11 cellular contexts compared by ENCODE assay signal in the genomic region with DNA sequence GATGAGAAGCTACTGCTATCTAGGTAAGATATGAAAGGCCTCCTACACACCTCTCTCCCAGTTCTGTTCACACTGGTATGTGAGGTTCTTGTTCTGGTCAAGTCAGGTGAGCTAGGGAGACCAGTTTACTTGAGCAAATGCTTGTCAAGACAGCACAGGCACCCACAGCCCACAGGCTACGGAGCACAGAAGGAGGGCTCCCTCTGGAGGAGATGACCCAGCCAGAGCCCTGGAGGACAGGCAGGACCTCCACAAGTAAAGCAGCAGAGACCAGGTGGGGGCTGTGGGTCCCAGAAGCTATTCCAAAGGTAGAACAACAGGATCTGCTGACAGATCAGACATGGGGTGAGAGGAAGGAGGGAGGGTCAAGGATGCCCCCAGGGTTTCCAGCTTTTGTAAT. TPM values are rescaled to one million over a fixed set of nuclear protein-coding genes. Genes with fewer than 3 reads are reported as not detected.
A peak's percentile ranks its signal among the peaks of the same experiment; 100 is the strongest.
DNase-seq lines count a peak whose midpoint lies in the region; ATAC-seq, FAIRE-seq and TF ChIP-seq lines count a peak whose summit lies in the region.
"Had no signal": no experiment of that assay in that cellular context is flagged by ENCODE, and none has a peak within 500 bp of the region (broad histone marks: within the 10 kb centered on the region; RNA-seq: fewer than 3 reads in every experiment).

No MANE protein-coding gene starts in this region.

- H3K4me1 ChIP-seq in HepG2 (ENCODE audit: insufficient read depth, low read length): peaks cover 44% of the 10 kb centered on the region

- CTCF ChIA-PET in Calu3 (lab: Charles Lee) (interaction anchor here (0.7 to 3.9 kb wide), 10 partner anchors 11 to 275 kb away, joined by 3 to 85 read pairs (median 4); partner anchors contain the start of gene EDEM2), HepG2 (lab: Yijun Ruan, JAX; ENCODE audit: low intra/inter-chr PET ratio, low total read pairs) (interaction anchor here (1.0 to 1.6 kb wide), 2 partner anchors 119 to 168 kb away, joined by 3 to 6 read pairs; no protein-coding TSS in a partner anchor)

- H3K4me2 ChIP-seq in HepG2 (ENCODE audit: low read depth, low read length): no peak overlapping the region

- H3K4me3 ChIP-seq in astrocyte of the cerebellum (ENCODE audit: low read depth, low read length) (no peak overlapping the region), HepG2 (replicated peaks in 1 of 3; ENCODE audit: insufficient read depth in 1 of 3, low read depth in 2 of 3, low read length in 3 of 3) (no peak overlapping the region)

- H3K36me3 ChIP-seq in HepG2 (replicated peaks in 1 of 2; ENCODE audit: control insufficient read depth in 1 of 2, insufficient read depth in 2 of 2, low read length in 2 of 2): no peaks in the 10 kb centered on the region

- H3K27me3 Mint-ChIP-seq in Calu3 (ENCODE audit: unreplicated experiment): no peaks in the 10 kb centered on the region

- H4K20me1 ChIP-seq in HepG2 (ENCODE audit: insufficient read depth, low read length): no peaks in the 10 kb centered on the region

- in situ Hi-C loops in astrocyte of the cerebellum (cut with HindIII; ENCODE audit: low sequenced_read_pairs) (no loop called here), HepG2 (cut with HindIII; ENCODE audit: extremely low pct_ligation_motif_present, low pct_unique_long_range_greater_than_20kb) (loop anchor here (5.0 to 10.0 kb wide), 3 partner anchors 47 to 390 kb away; partner anchors contain the start of genes ACSS2, EDEM2 and GGT7)

- no peak overlapping the region for H3K4me3 Mint-ChIP-seq in Calu3 (ENCODE audit: low read depth, unreplicated experiment)

- BruUV-seq in Calu3 (replicated peaks; lab: Mats Ljungman, UMichigan) (no TSS peak), HepG2 (replicated peaks; lab: Mats Ljungman, UMichigan) (no TSS peak)

- POLR2A ChIA-PET in HepG2 (lab: Yijun Ruan, JAX): interaction anchor here (0.6 to 3.8 kb wide), 7 partner anchors 10 to 388 kb away, joined by 3 to 27 read pairs (median 7); partner anchors contain the start of genes ACSS2, EDEM2 and EIF6

- H2AFZ ChIP-seq in HepG2 (ENCODE audit: low read length): no peak overlapping the region

- peaks cover 40% of the 10 kb centered on the region for H3K4me1 Mint-ChIP-seq in Calu3 (ENCODE audit: low read depth, unreplicated experiment)

- H3K27me3 ChIP-seq in HepG2 (ENCODE audit: control insufficient read depth in 1 of 2, insufficient read depth in 2 of 2, low read length in 2 of 2): no peaks in the 10 kb centered on the region

- H3K36me3 Mint-ChIP-seq in Calu3 (ENCODE audit: insufficient read depth, unreplicated experiment): peaks cover 23% of the 10 kb centered on the region

- TF ChIP-seq RAD21 in HepG2 (CRISPR knock-in tag; IDR thresholded peaks at IDR 0.05): peak; percentile 76

- H3K9ac ChIP-seq in HepG2 (ENCODE audit: insufficient read depth, low read depth, low read length): no peak overlapping the region

- DNase-seq in Calu3: peak; percentile 78
- peak; percentile 17 to 21 for DNase-seq in Kasumi-1 (lab: John Stamatoyannopoulos, UW)
- DNase-seq in astrocyte of the cerebellum (ENCODE audit: low read depth): no peak
- DNase-seq in HepG2 (ENCODE audit: low spot score): peak; percentile 74
- no peak for DNase-seq in NCI-H774 (lab: John Stamatoyannopoulos, UW)
- no peak for DNase-seq in NCI-H2081 treated with DMSO at 0.1 percent for 48 hours (lab: John Stamatoyannopoulos, UW)
- no peak for DNase-seq in activated T-cell treated with anti-CD3 and anti-CD28 coated beads, Interleukin-2, amount 50 U/mL, for 48 hours
- DNase-seq in hippocampal formation (lab: John Stamatoyannopoulos, UW): no peak
- DNase-seq: Right ventricle myocardium superior had no signal

- peak; percentile 48 for ATAC-seq in HepG2

- TF ChIP-seq CTCF in Calu3 (IDR thresholded peaks at IDR 0.05; ENCODE audit: unreplicated experiment) (peak; percentile 63), astrocyte of the cerebellum (IDR thresholded peaks at IDR 0.05; ENCODE audit: low read depth, low read length, missing control alignments) (peak; percentile 11), HepG2 (CRISPR knock-in tag; IDR thresholded peaks at IDR 0.05) (peak; percentile 82)

- intact Hi-C loops in Calu3 (cut with micrococcal nuclease; ENCODE audit: unreplicated experiment): loop anchor here (2.0 to 5.0 kb wide), 2 partner anchors 56 to 167 kb away; no protein-coding TSS in a partner anchor
- intact Hi-C loops in HepG2 (cut with micrococcal nuclease; ENCODE audit: unreplicated experiment): loop anchor here (1.0 to 5.0 kb wide), 2 partner anchors 168 to 287 kb away; no protein-coding TSS in a partner anchor

- no peak overlapping the region for H3K27ac ChIP-seq in HepG2 (ENCODE audit: extremely low read length, insufficient read depth, low read length)

- TF ChIP-seq EP300 in HepG2 (IDR thresholded peaks at IDR 0.05; ENCODE audit: low read depth in 2 of 2, low read length in 2 of 2): no peak
- no peak for TF ChIP-seq EP300 in HepG2 (CRISPR knock-in tag; IDR thresholded peaks at IDR 0.05; ENCODE audit: borderline replicate concordance)

- 42% methylated on average over 1 of the region's 1 CpG for WGBS in HepG2 (ENCODE audit: low lambda C conversion rate)

- peak overlapping the region; percentile 35 for H3K27ac Mint-ChIP-seq in Calu3 (ENCODE audit: unreplicated experiment)

- no peaks in the 10 kb centered on the region for H3K9me3 Mint-ChIP-seq in Calu3 (ENCODE audit: low read depth, unreplicated experiment)

- no peak for TF ChIP-seq POLR2A in HepG2 (IDR thresholded peaks at IDR 0.05; ENCODE audit: insufficient read depth in 1 of 2, low read depth in 2 of 2, low read length in 2 of 2)

- H3K79me2 ChIP-seq in HepG2 (ENCODE audit: insufficient read depth, low read length): no peaks in the 10 kb centered on the region

- FAIRE-seq in HepG2 (lab: Jason Lieb, UNC): peak; percentile 55
- FAIRE-seq: colon had no signal

- H3K9me3 ChIP-seq in HepG2 (ENCODE audit: low read length): no peaks in the 10 kb centered on the region

RNA-seq across cellular contexts. Expression of gene MMP24OS, which starts 13.2 kb away (rescaled TPM):
- total RNA-seq in Calu3 (2022) (86.8 and 95.4 TPM in 2 replicates), HepG2 (2016; rRNA removed; fragmentation: Illumina TruSeq; extraction: Trizol) (3.1 and 8.5 TPM in 2 replicates)
- total RNA-seq in HepG2 (2016; cell fraction: cytosol; rRNA removed; fragmentation: Illumina TruSeq; extraction: Trizol; ENCODE audit: low read depth): 0.61 and 0.79 TPM in 2 replicates
- total RNA-seq in HepG2 (2016; cell fraction: insoluble cytoplasmic fraction; rRNA removed; fragmentation: Illumina TruSeq; extraction: Trizol): 3.4 and 8.7 TPM in 2 replicates
- 2.1 TPM in 2 replicates for total RNA-seq in HepG2 (2016; cell fraction: membrane; rRNA removed; fragmentation: Illumina TruSeq; extraction: Trizol)
- 8.9 and 10.6 TPM in 2 replicates for total RNA-seq in HepG2 (2016; cell fraction: nucleus; rRNA removed; fragmentation: Illumina TruSeq; extraction: Trizol)
- 6.0 and 7.1 TPM in 2 replicates for polyA plus RNA-seq in HepG2 (2011; rRNA removed)
- 2.1 and 2.8 TPM in 2 replicates for polyA plus RNA-seq in HepG2 (2011; cell fraction: cytosol; rRNA removed)
- 43.8 and 55.2 TPM in 2 replicates for polyA plus RNA-seq in HepG2 (2011; cell fraction: nucleus; rRNA removed)
- 5.9 and 6.4 TPM in 2 replicates for polyA plus RNA-seq in HepG2 (2012)
- 1.8 TPM in 2 replicates for polyA plus RNA-seq in HepG2 (2016; cell fraction: cytosol; fragmentation: Illumina TruSeq; extraction: Trizol; ENCODE audit: low read depth)
- 4.7 and 7.1 TPM in 2 replicates for polyA plus RNA-seq in HepG2 (2016; cell fraction: insoluble cytoplasmic fraction; fragmentation: Illumina TruSeq; extraction: Trizol; ENCODE audit: low read depth)
- polyA plus RNA-seq in HepG2 (2016; cell fraction: membrane; fragmentation: Illumina TruSeq; extraction: Trizol; ENCODE audit: low read depth): 2.9 and 3.2 TPM in 2 replicates
- 29.1 and 31.1 TPM in 2 replicates for polyA plus RNA-seq in HepG2 (2016; cell fraction: nucleus; fragmentation: Illumina TruSeq; extraction: Trizol; ENCODE audit: insufficient read depth, low read depth)
- 18.5 and 23.2 TPM in 2 replicates for polyA minus RNA-seq in HepG2 (2011; rRNA and poly(A)+ RNA removed; ENCODE audit: low replicate concordance)
- 1.8 and 3.0 TPM in 2 replicates for polyA minus RNA-seq in HepG2 (2011; cell fraction: cytosol; rRNA and poly(A)+ RNA removed)
- polyA minus RNA-seq in HepG2 (2011; cell fraction: nucleus; rRNA and poly(A)+ RNA removed): 33.9 and 46.0 TPM in 2 replicates

RNA-seq across cellular contexts. Expression of gene EIF6, which starts 19.8 kb away (rescaled TPM):
- total RNA-seq in Calu3 (2022): 271 and 317 TPM in 2 replicates
- total RNA-seq in HepG2 (2016; rRNA removed; fragmentation: Illumina TruSeq; extraction: Trizol): 462 and 603 TPM in 2 replicates
- total RNA-seq in HepG2 (2016; cell fraction: cytosol; rRNA removed; fragmentation: Illumina TruSeq; extraction: Trizol; ENCODE audit: low read depth): 227 and 243 TPM in 2 replicates
- 467 and 649 TPM in 2 replicates for total RNA-seq in HepG2 (2016; cell fraction: insoluble cytoplasmic fraction; rRNA removed; fragmentation: Illumina TruSeq; extraction: Trizol)
- 251 and 271 TPM in 2 replicates for total RNA-seq in HepG2 (2016; cell fraction: membrane; rRNA removed; fragmentation: Illumina TruSeq; extraction: Trizol)
- 204 TPM in 2 replicates for total RNA-seq in HepG2 (2016; cell fraction: nucleus; rRNA removed; fragmentation: Illumina TruSeq; extraction: Trizol)
- polyA plus RNA-seq in HepG2 (2011; rRNA removed): 466 and 470 TPM in 2 replicates
- polyA plus RNA-seq in HepG2 (2011; cell fraction: cytosol; rRNA removed): 383 and 550 TPM in 2 replicates
- polyA plus RNA-seq in HepG2 (2011; cell fraction: nucleus; rRNA removed): 838 and 950 TPM in 2 replicates
- polyA plus RNA-seq in HepG2 (2012): 248 and 315 TPM in 2 replicates
- polyA plus RNA-seq in HepG2 (2016; cell fraction: cytosol; fragmentation: Illumina TruSeq; extraction: Trizol; ENCODE audit: low read depth): 237 and 250 TPM in 2 replicates
- polyA plus RNA-seq in HepG2 (2016; cell fraction: insoluble cytoplasmic fraction; fragmentation: Illumina TruSeq; extraction: Trizol; ENCODE audit: low read depth): 587 and 631 TPM in 2 replicates
- polyA plus RNA-seq in HepG2 (2016; cell fraction: membrane; fragmentation: Illumina TruSeq; extraction: Trizol; ENCODE audit: low read depth): 232 and 240 TPM in 2 replicates
- 358 and 379 TPM in 2 replicates for polyA plus RNA-seq in HepG2 (2016; cell fraction: nucleus; fragmentation: Illumina TruSeq; extraction: Trizol; ENCODE audit: insufficient read depth, low read depth)
- 350 and 575 TPM in 2 replicates for polyA minus RNA-seq in HepG2 (2011; rRNA and poly(A)+ RNA removed; ENCODE audit: low replicate concordance)
- 144 and 146 TPM in 2 replicates for polyA minus RNA-seq in HepG2 (2011; cell fraction: cytosol; rRNA and poly(A)+ RNA removed)
- 94.9 and 106 TPM in 2 replicates for polyA minus RNA-seq in HepG2 (2011; cell fraction: nucleus; rRNA and poly(A)+ RNA removed)

RNA-seq across cellular contexts. Expression of gene FAM83C, which starts 27.5 kb away (rescaled TPM):
- total RNA-seq in Calu3 (2022): 0.12 TPM in 1 of 2 replicates, not detected in the other
- total RNA-seq in HepG2 (2016; rRNA removed; fragmentation: Illumina TruSeq; extraction: Trizol): 0.07 TPM in 1 of 2 replicates, not detected in the other
- 0.09 TPM in 1 of 2 replicates, not detected in the other for total RNA-seq in HepG2 (2016; cell fraction: cytosol; rRNA removed; fragmentation: Illumina TruSeq; extraction: Trizol; ENCODE audit: low read depth)
- 0.06 TPM in 1 of 2 replicates, not detected in the other for total RNA-seq in HepG2 (2016; cell fraction: insoluble cytoplasmic fraction; rRNA removed; fragmentation: Illumina TruSeq; extraction: Trizol)
- 0.07 TPM in 1 of 2 replicates, not detected in the other for total RNA-seq in HepG2 (2016; cell fraction: membrane; rRNA removed; fragmentation: Illumina TruSeq; extraction: Trizol)
- not detected in 2 replicates for total RNA-seq in HepG2 (2016; cell fraction: nucleus; rRNA removed; fragmentation: Illumina TruSeq; extraction: Trizol)
- 0.03 and 0.04 TPM in 2 replicates for polyA plus RNA-seq in HepG2 (2011; rRNA removed)
- polyA plus RNA-seq in HepG2 (2011; cell fraction: cytosol; rRNA removed): 0.03 TPM in 1 of 2 replicates, not detected in the other
- polyA plus RNA-seq in HepG2 (2011; cell fraction: nucleus; rRNA removed): 0.08 and 0.09 TPM in 2 replicates
- 0.05 and 0.16 TPM in 2 replicates for polyA plus RNA-seq in HepG2 (2012)
- polyA plus RNA-seq in HepG2 (2016; cell fraction: cytosol; fragmentation: Illumina TruSeq; extraction: Trizol; ENCODE audit: low read depth): 0.05 and 0.08 TPM in 2 replicates
- polyA plus RNA-seq in HepG2 (2016; cell fraction: insoluble cytoplasmic fraction; fragmentation: Illumina TruSeq; extraction: Trizol; ENCODE audit: low read depth): 0.10 and 0.16 TPM in 2 replicates
- 0.05 and 0.06 TPM in 2 replicates for polyA plus RNA-seq in HepG2 (2016; cell fraction: membrane; fragmentation: Illumina TruSeq; extraction: Trizol; ENCODE audit: low read depth)
- polyA plus RNA-seq in HepG2 (2016; cell fraction: nucleus; fragmentation: Illumina TruSeq; extraction: Trizol; ENCODE audit: insufficient read depth, low read depth): not detected in 2 replicates
- polyA minus RNA-seq in HepG2 (2011; rRNA and poly(A)+ RNA removed; ENCODE audit: low replicate concordance): 0.04 and 0.07 TPM in 2 replicates
- not detected in 2 replicates for polyA minus RNA-seq in HepG2 (2011; cell fraction: cytosol; rRNA and poly(A)+ RNA removed)
- 0.13 TPM in 1 of 2 replicates, not detected in the other for polyA minus RNA-seq in HepG2 (2011; cell fraction: nucleus; rRNA and poly(A)+ RNA removed)
- total RNA-seq: osteocyte, Right ventricle myocardium superior had no signal

RNA-seq across cellular contexts. Expression of gene MMP24, which starts 38.3 kb away (rescaled TPM):
- total RNA-seq in Calu3 (2022) (5.8 and 8.2 TPM in 2 replicates), HepG2 (2016; rRNA removed; fragmentation: Illumina TruSeq; extraction: Trizol) (0.28 and 0.35 TPM in 2 replicates)
- 0.10 and 0.18 TPM in 2 replicates for total RNA-seq in HepG2 (2016; cell fraction: cytosol; rRNA removed; fragmentation: Illumina TruSeq; extraction: Trizol; ENCODE audit: low read depth)
- 0.22 and 0.30 TPM in 2 replicates for total RNA-seq in HepG2 (2016; cell fraction: insoluble cytoplasmic fraction; rRNA removed; fragmentation: Illumina TruSeq; extraction: Trizol)
- total RNA-seq in HepG2 (2016; cell fraction: membrane; rRNA removed; fragmentation: Illumina TruSeq; extraction: Trizol): 0.31 and 0.43 TPM in 2 replicates
- total RNA-seq in HepG2 (2016; cell fraction: nucleus; rRNA removed; fragmentation: Illumina TruSeq; extraction: Trizol): 0.12 and 0.16 TPM in 2 replicates
- polyA plus RNA-seq in HepG2 (2011; rRNA removed): 0.29 and 0.43 TPM in 2 replicates
- polyA plus RNA-seq in HepG2 (2011; cell fraction: cytosol; rRNA removed): 0.38 and 0.40 TPM in 2 replicates
- 0.56 and 0.59 TPM in 2 replicates for polyA plus RNA-seq in HepG2 (2011; cell fraction: nucleus; rRNA removed)
- polyA plus RNA-seq in HepG2 (2012): 0.32 and 0.33 TPM in 2 replicates
- 0.06 and 0.07 TPM in 2 replicates for polyA plus RNA-seq in HepG2 (2016; cell fraction: cytosol; fragmentation: Illumina TruSeq; extraction: Trizol; ENCODE audit: low read depth)
- polyA plus RNA-seq in HepG2 (2016; cell fraction: insoluble cytoplasmic fraction; fragmentation: Illumina TruSeq; extraction: Trizol; ENCODE audit: low read depth): 0.16 and 0.24 TPM in 2 replicates
- polyA plus RNA-seq in HepG2 (2016; cell fraction: membrane; fragmentation: Illumina TruSeq; extraction: Trizol; ENCODE audit: low read depth): 0.21 and 0.23 TPM in 2 replicates
- 0.23 and 0.37 TPM in 2 replicates for polyA plus RNA-seq in HepG2 (2016; cell fraction: nucleus; fragmentation: Illumina TruSeq; extraction: Trizol; ENCODE audit: insufficient read depth, low read depth)
- 0.54 and 0.76 TPM in 2 replicates for polyA minus RNA-seq in HepG2 (2011; rRNA and poly(A)+ RNA removed; ENCODE audit: low replicate concordance)
- polyA minus RNA-seq in HepG2 (2011; cell fraction: cytosol; rRNA and poly(A)+ RNA removed): 0.26 TPM in 1 of 2 replicates, not detected in the other
- polyA minus RNA-seq in HepG2 (2011; cell fraction: nucleus; rRNA and poly(A)+ RNA removed): 0.26 and 0.37 TPM in 2 replicates

Comparison
In these comparisons a context has a peak if more than half of its experiments do, and no peak if none do; other contexts are left out.
1. DNase-seq: peak in Calu3 (single experiment), Kasumi-1 (2 of 2) and HepG2 (single experiment); none in astrocyte of the cerebellum (single experiment), NCI-H774 (single experiment), NCI-H2081 treated with DMSO at 0.1 percent for 48 hours (single experiment), activated T-cell treated with anti-CD3 and anti-CD28 coated beads, Interleukin-2, amount 50 U/mL, for 48 hours (0 of 2) and hippocampal formation (0 of 2).
2. CTCF ChIP-seq: peak in every context shown above with its lines; median percentile 82 in HepG2; 63 in Calu3; 11 in astrocyte of the cerebellum.